ENCODE assay signal across 23 cellular contexts in the genomic region with DNA sequence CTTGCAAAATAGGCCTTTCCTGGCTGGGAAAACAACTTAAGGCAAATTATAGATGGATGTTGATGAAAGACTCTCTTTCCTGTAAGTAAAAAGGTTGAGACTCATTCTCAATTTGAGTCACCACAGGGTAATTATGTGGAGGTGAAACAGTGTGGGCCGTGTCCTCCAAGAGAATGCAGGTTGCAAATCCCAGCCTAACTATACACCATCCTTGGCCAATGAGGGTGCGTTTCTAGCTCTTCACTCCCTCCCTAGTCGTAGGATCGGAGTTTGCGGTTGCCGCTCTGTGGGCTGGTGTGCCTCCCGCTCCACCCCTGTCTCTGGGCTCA.
DNase-seq lines count a peak whose midpoint lies in the region; ATAC-seq lines count a peak whose summit lies in the region.
"Had no signal": no experiment of that assay in that cellular context is flagged by ENCODE, and none has a peak within 500 bp of the region (broad histone marks: within the 10 kb centered on the region; RNA-seq: fewer than 3 reads in every experiment).

No MANE protein-coding gene starts in this region.

- intact Hi-C loops in activated naive CD4-positive, alpha-beta T cell treated with anti-CD3 and anti-CD28 coated beads for 36 hours (cut with micrococcal nuclease), result no loop called here

- H3K9me3 Mint-ChIP-seq in activated naive CD4-positive, alpha-beta T cell treated with anti-CD3 and anti-CD28 coated beads for 36 hours, result no peaks in the 10 kb centered on the region
- H3K9me3 Mint-ChIP-seq in stimulated activated naive CD8-positive, alpha-beta T cell treated with anti-CD3 and anti-CD28 coated beads, Interleukin-15, amount 100 ng/mL, for 72 hours, result peaks cover 0 to 14% of the 10 kb centered on the region in 2 donors
- peaks cover 0 to 4% (median 0%) of the 10 kb centered on the region in 9 donors for H3K9me3 Mint-ChIP-seq in naive thymus-derived CD8-positive, alpha-beta T cell

- ATAC-seq in HG02852 (IDR thresholded peaks at IDR 0.05; ENCODE audit: unreplicated experiment), result peak; percentile 69
- ATAC-seq in stimulated activated naive CD8-positive, alpha-beta T cell treated with anti-CD3 and anti-CD28 coated beads, Interleukin-15, amount 100 ng/mL, for 72 hours, result peak; percentile 82
- no peak for ATAC-seq in naive thymus-derived CD8-positive, alpha-beta T cell
- ATAC-seq: foreskin keratinocyte, heart right ventricle, left ventricle myocardium superior had no signal

- no peaks in the 10 kb centered on the region for H3K36me3 Mint-ChIP-seq in activated naive CD4-positive, alpha-beta T cell treated with anti-CD3 and anti-CD28 coated beads for 36 hours (ENCODE audit: low read depth)
- peaks cover 0 to 4% (median 0%) of the 10 kb centered on the region in 3 donors for H3K36me3 Mint-ChIP-seq in naive thymus-derived CD8-positive, alpha-beta T cell

- no peak overlapping the region for H3K27ac Mint-ChIP-seq in activated naive CD4-positive, alpha-beta T cell treated with anti-CD3 and anti-CD28 coated beads for 36 hours
- no peak overlapping the region for H3K27ac Mint-ChIP-seq in stimulated activated naive CD8-positive, alpha-beta T cell treated with anti-CD3 and anti-CD28 coated beads, Interleukin-15, amount 100 ng/mL, for 72 hours
- no peak overlapping the region for H3K27ac Mint-ChIP-seq in naive thymus-derived CD8-positive, alpha-beta T cell
- H3K27ac Mint-ChIP-seq: activated naive CD4-positive, alpha-beta T cell treated with anti-CD3 and anti-CD28 coated beads, Interleukin-2, amount 10 ng/mL, durations not matched to agents 7 days and 5 days had no signal

- peaks cover 12% of the 10 kb centered on the region for H3K4me1 Mint-ChIP-seq in activated naive CD4-positive, alpha-beta T cell treated with anti-CD3 and anti-CD28 coated beads for 36 hours (ENCODE audit: low read depth)
- H3K4me1 Mint-ChIP-seq in stimulated activated naive CD8-positive, alpha-beta T cell treated with anti-CD3 and anti-CD28 coated beads, Interleukin-15, amount 100 ng/mL, for 72 hours, result peaks cover 42% of the 10 kb centered on the region
- peaks cover 0 to 5% (median 2%) of the 10 kb centered on the region in 4 donors for H3K4me1 Mint-ChIP-seq in naive thymus-derived CD8-positive, alpha-beta T cell

- no peak overlapping the region for H3K4me3 Mint-ChIP-seq in activated naive CD4-positive, alpha-beta T cell treated with anti-CD3 and anti-CD28 coated beads for 36 hours
- peak overlapping the region; percentile 33 to 38 for H3K4me3 Mint-ChIP-seq in stimulated activated naive CD8-positive, alpha-beta T cell treated with anti-CD3 and anti-CD28 coated beads, Interleukin-15, amount 100 ng/mL, for 72 hours
- H3K4me3 Mint-ChIP-seq in naive thymus-derived CD8-positive, alpha-beta T cell, result no peak overlapping the region
- H3K4me3 Mint-ChIP-seq: activated CD4-positive, alpha-beta T cell treated with anti-CD3 and anti-CD28 coated beads, Interleukin-2, amount 10 ng/mL, durations not matched to agents 7 days and 5 days; activated naive CD4-positive, alpha-beta T cell treated with anti-CD3 and anti-CD28 coated beads, Interleukin-2, amount 10 ng/mL, durations not matched to agents 7 days and 5 days had no signal

- CTCF ChIA-PET in activated naive CD4-positive, alpha-beta T cell treated with anti-CD3 and anti-CD28 coated beads for 36 hours (lab: Charles Lee), result no interaction called here

- POLR2A ChIA-PET in naive thymus-derived CD8-positive, alpha-beta T cell (lab: Charles Lee), result no interaction called here

- peak; percentile 36 for DNase-seq in activated naive CD4-positive, alpha-beta T cell treated with anti-CD3 and anti-CD28 coated beads for 36 hours
- no peak for DNase-seq in activated naive CD4-positive, alpha-beta T cell treated with Interleukin-2 at 50 U/mL for 16 hours
- DNase-seq in activated T-cell treated with anti-CD3 and anti-CD28 coated beads, Interleukin-2, amount 50 U/mL, for 48 hours, result peak; percentile 25 to 45
- no peak for DNase-seq in stimulated activated naive CD8-positive, alpha-beta T cell treated with anti-CD3 and anti-CD28 coated beads, Interleukin-15, amount 100 ng/mL, for 72 hours
- DNase-seq in NCI-H2107 treated with DMSO at 0.1 percent for 48 hours (lab: John Stamatoyannopoulos, UW; ENCODE audit: unreplicated experiment), result no peak
- DNase-seq in naive thymus-derived CD8-positive, alpha-beta T cell, result no peak
- DNase-seq: activated CD4-positive, alpha-beta T cell treated with anti-CD3 and anti-CD28 coated beads, Interleukin-2, amount 10 ng/mL, durations not matched to agents 7 days and 5 days; activated naive CD4-positive, alpha-beta T cell treated with anti-CD3 and anti-CD28 coated beads, Interleukin-2, amount 10 ng/mL, durations not matched to agents 7 days and 5 days; dorsolateral prefrontal cortex; EL; esophagus squamous epithelium; foreskin keratinocyte; heart right ventricle; left ventricle myocardium superior; NCI-H1092; NCI-H1694; NCI-H446; NCI-H748 treated with DMSO at 0.1 percent for 48 hours; Peyer's patch; SHP77; stimulated activated CD8-positive, alpha-beta memory T cell treated with anti-CD3 and anti-CD28 coated beads, Interleukin-4, amount 100 ng/mL, for 48 hours; thyroid gland had no signal

- no peaks in the 10 kb centered on the region for H3K27me3 Mint-ChIP-seq in activated naive CD4-positive, alpha-beta T cell treated with anti-CD3 and anti-CD28 coated beads for 36 hours (ENCODE audit: low read depth)
- no peaks in the 10 kb centered on the region for H3K27me3 Mint-ChIP-seq in stimulated activated naive CD8-positive, alpha-beta T cell treated with anti-CD3 and anti-CD28 coated beads, Interleukin-15, amount 100 ng/mL, for 72 hours
- no peaks in the 10 kb centered on the region for H3K27me3 Mint-ChIP-seq in naive thymus-derived CD8-positive, alpha-beta T cell
- H3K27me3 Mint-ChIP-seq: activated naive CD4-positive, alpha-beta T cell treated with anti-CD3 and anti-CD28 coated beads, Interleukin-2, amount 10 ng/mL, durations not matched to agents 7 days and 5 days had no signal

Comparison
In these comparisons a context has a peak if more than half of its experiments do, and no peak if none do; other contexts are left out.
1. DNase-seq: peak in activated naive CD4-positive, alpha-beta T cell treated with anti-CD3 and anti-CD28 coated beads for 36 hours (single experiment) and activated T-cell treated with anti-CD3 and anti-CD28 coated beads, Interleukin-2, amount 50 U/mL, for 48 hours (2 of 2); none in activated naive CD4-positive, alpha-beta T cell treated with Interleukin-2 at 50 U/mL for 16 hours (single experiment), stimulated activated naive CD8-positive, alpha-beta T cell treated with anti-CD3 and anti-CD28 coated beads, Interleukin-15, amount 100 ng/mL, for 72 hours (0 of 2), NCI-H2107 treated with DMSO at 0.1 percent for 48 hours (single experiment) and naive thymus-derived CD8-positive, alpha-beta T cell (0 of 10).
2. H3K4me3 Mint-ChIP-seq: peak in stimulated activated naive CD8-positive, alpha-beta T cell treated with anti-CD3 and anti-CD28 coated beads, Interleukin-15, amount 100 ng/mL, for 72 hours (2 of 2); none in activated naive CD4-positive, alpha-beta T cell treated with anti-CD3 and anti-CD28 coated beads for 36 hours (single experiment) and naive thymus-derived CD8-positive, alpha-beta T cell (0 of 10).
3. ATAC-seq: peak in HG02852 (single experiment) and stimulated activated naive CD8-positive, alpha-beta T cell treated with anti-CD3 and anti-CD28 coated beads, Interleukin-15, amount 100 ng/mL, for 72 hours (single experiment); none in naive thymus-derived CD8-positive, alpha-beta T cell (0 of 2).